Comparison of ENCODE assay signal across 2 cellular contexts in the genomic region with DNA sequence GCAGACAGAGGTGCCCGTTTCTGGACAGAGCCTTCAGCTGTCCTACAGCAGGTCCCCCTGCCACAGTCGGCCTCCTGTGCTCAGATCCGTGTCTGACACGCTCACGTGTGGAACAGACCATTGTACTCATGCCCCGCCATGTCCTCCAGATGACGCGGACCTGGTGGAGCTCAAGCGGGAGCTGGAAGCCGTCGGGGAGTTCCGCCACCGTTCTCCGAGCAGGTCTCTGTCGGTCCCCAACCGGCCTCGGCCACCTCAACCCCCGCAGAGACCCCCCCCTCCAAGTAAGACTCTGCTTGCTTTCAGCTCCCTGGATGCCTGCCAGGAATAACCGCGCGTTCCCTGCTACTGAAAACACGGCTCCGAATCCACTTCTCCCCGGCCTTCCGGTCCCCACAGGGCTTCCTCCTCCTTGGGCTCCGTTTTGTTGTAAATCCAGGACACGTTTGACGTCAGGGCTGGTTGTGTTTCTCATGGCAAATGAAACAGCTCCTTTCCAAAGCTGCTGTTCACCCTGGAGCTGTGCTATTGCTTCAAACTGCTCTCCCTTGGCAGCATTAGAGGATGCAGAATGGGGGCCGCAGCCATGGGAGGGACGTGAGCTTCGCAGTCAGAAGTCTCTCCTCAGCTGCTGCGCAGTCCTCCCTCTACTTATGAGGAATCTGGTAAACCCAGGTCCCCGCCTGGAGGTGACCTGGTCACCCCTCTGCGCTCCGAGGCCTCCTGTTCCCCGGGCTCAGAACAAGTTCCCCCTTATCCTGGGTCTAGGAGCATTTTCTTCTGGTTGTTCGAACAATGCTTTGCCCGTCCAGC.
A peak's percentile ranks its signal among the peaks of the same experiment; 100 is the strongest.
TF ChIP-seq lines count a peak whose summit lies in the region.

No MANE protein-coding gene starts in this region.

TF ChIP-seq in GM12878, 131 proteins besides CTCF, POLR2A, EP300 and RAD21:
- TF ChIP-seq DPF2 (IDR thresholded peaks at IDR 0.05) = 0 out of 2 replicates have a peak, but pooled peaks have one; percentile 1
- TF ChIP-seq MXI1 (IDR thresholded peaks at IDR 0.05; ENCODE audit: low read depth, low read length) = no peak

TF ChIP-seq in HepG2, 621 proteins besides CTCF, POLR2A, EP300 and RAD21:
- peak; percentile 69 for TF ChIP-seq AGO2 (optimal IDR thresholded peaks at IDR 0.05; ENCODE audit: low read depth, low read length)
- no peak for TF ChIP-seq ZFAT (CRISPR knock-in tag; conservative IDR thresholded peaks at IDR 0.05)
- TF ChIP-seq NR2F2 (IDR thresholded peaks at IDR 0.05; ENCODE audit: borderline replicate concordance, low read depth) = no peak
- TF ChIP-seq ZNF773 (CRISPR knock-in tag; IDR thresholded peaks at IDR 0.05; ENCODE audit: borderline replicate concordance) = no peak
- TF ChIP-seq KDM3A (CRISPR knock-in tag; IDR thresholded peaks at IDR 0.05; ENCODE audit: low read depth) = no peak
- TF ChIP-seq RBM22 (optimal IDR thresholded peaks at IDR 0.05; ENCODE audit: low read length) = peak; percentile 36
